17 cellular contexts compared by ENCODE assay signal in genomic region chr22:21850660-21851059, GRCh38.
"Had no signal": no experiment of that assay in that cellular context is flagged by ENCODE, and none has a peak within 500 bp of the region (broad histone marks: within the 10 kb centered on the region; RNA-seq: fewer than 3 reads in every experiment).

No MANE protein-coding gene starts in this region.

- H3K27me3 ChIP-seq: cardiac muscle cell, colonic mucosa, hepatocyte, sigmoid colon, stomach, vagina had no signal

- H3K4me1 ChIP-seq: colonic mucosa had no signal

- H3K9me3 ChIP-seq: colonic mucosa, lower lobe of right lung, sigmoid colon, stomach, vagina had no signal

- ATAC-seq: activated CD4-positive, CD25-positive, alpha-beta regulatory T cell treated with anti-CD3 and anti-CD28 coated beads, Interleukin-2, amount 50 U/mL, for 24 hours; activated T-cell treated with anti-CD3 and anti-CD28 coated beads, Interleukin-2, amount 50 U/mL, for 4 hours; naive thymus-derived CD4-positive, alpha-beta T cell had no signal

- H3K36me3 ChIP-seq: cardiac muscle cell, colonic mucosa, lower lobe of right lung, sigmoid colon, vagina had no signal

- H3K9me3 Mint-ChIP-seq: activated naive CD8-positive, alpha-beta T cell treated with anti-CD3 and anti-CD28 coated beads, Interleukin-2, amount 10 ng/mL, durations not matched to agents 7 days and 5 days; activated T-cell treated with anti-CD3 and anti-CD28 coated beads, Interleukin-2, amount 50 U/mL, for 4 hours had no signal

- H3K27ac ChIP-seq: cardiac muscle cell, colonic mucosa, hepatocyte, vagina had no signal

- H3K4me3 Mint-ChIP-seq: activated naive CD8-positive, alpha-beta T cell treated with anti-CD3 and anti-CD28 coated beads, Interleukin-2, amount 10 ng/mL, durations not matched to agents 7 days and 5 days; activated T-cell treated with anti-CD3 and anti-CD28 coated beads, Interleukin-2, amount 50 U/mL, for 4 hours had no signal

- DNase-seq: activated CD4-positive, alpha-beta T cell treated with anti-CD3 and anti-CD28 coated beads, Interleukin-2, amount 50 U/mL, for 4 hours; activated gamma-delta T cell; activated naive CD8-positive, alpha-beta T cell treated with anti-CD3 and anti-CD28 coated beads, Interleukin-2, amount 10 ng/mL, durations not matched to agents 7 days and 5 days; activated T-cell treated with anti-CD3 and anti-CD28 coated beads, Interleukin-2, amount 50 U/mL, for 4 hours; colonic mucosa; effector CD4-positive, alpha-beta T cell; naive thymus-derived CD4-positive, alpha-beta T cell; occipital lobe; sigmoid colon; stimulated activated CD4-positive, alpha-beta T cell treated with anti-CD3 and anti-CD28 coated beads, Interleukin-2, amount 100 ng/mL, for 48 hours; stomach; T-helper 2 cell had no signal

- H3K27ac Mint-ChIP-seq: activated naive CD8-positive, alpha-beta T cell treated with anti-CD3 and anti-CD28 coated beads, Interleukin-2, amount 10 ng/mL, durations not matched to agents 7 days and 5 days had no signal

- H3K4me3 ChIP-seq: cardiac muscle cell, colonic mucosa, hepatocyte, lower lobe of right lung, sigmoid colon, stomach, vagina had no signal

- H3K27me3 Mint-ChIP-seq: activated naive CD8-positive, alpha-beta T cell treated with anti-CD3 and anti-CD28 coated beads, Interleukin-2, amount 10 ng/mL, durations not matched to agents 7 days and 5 days; naive thymus-derived CD4-positive, alpha-beta T cell had no signal
